ENCODE assay signal across 9 cellular contexts in genomic region chr2:230794472-230794871, GRCh38.
DNase-seq lines count a peak whose midpoint lies in the region; ATAC-seq and TF ChIP-seq lines count a peak whose summit lies in the region.
"Had no signal": no experiment of that assay in that cellular context is flagged by ENCODE, and none has a peak within 500 bp of the region (broad histone marks: within the 10 kb centered on the region; RNA-seq: fewer than 3 reads in every experiment).

No MANE protein-coding gene starts in this region.

- H3K4me3 ChIP-seq in left lung (no peak overlapping the region), thymus (ENCODE audit: low read length) (no peak overlapping the region)
- H3K4me3 ChIP-seq: K562 had no signal

- peak overlapping the region; percentile 95 for H3K27ac Mint-ChIP-seq in activated CD4-positive, alpha-beta T cell treated with anti-CD3 and anti-CD28 coated beads, Interleukin-2, amount 10 ng/mL, durations not matched to agents 24 days and 14 days

- no peaks in the 10 kb centered on the region for H3K27me3 Mint-ChIP-seq in activated CD4-positive, alpha-beta T cell treated with anti-CD3 and anti-CD28 coated beads, Interleukin-2, amount 10 ng/mL, durations not matched to agents 24 days and 14 days

- no peaks in the 10 kb centered on the region for H3K27me3 ChIP-seq in left lung
- no peaks in the 10 kb centered on the region for H3K27me3 ChIP-seq in thymus (ENCODE audit: control insufficient read depth, insufficient read depth)

- TF ChIP-seq CTCF in left lung (IDR thresholded peaks at IDR 0.05): no peak

- no peaks in the 10 kb centered on the region for H3K9me3 ChIP-seq in left lung
- no peaks in the 10 kb centered on the region for H3K9me3 ChIP-seq in thymus (ENCODE audit: control insufficient read depth)

- H3K36me3 ChIP-seq in left lung (peaks cover 0 to 35% of the 10 kb centered on the region in 2 donors), thymus (ENCODE audit: control insufficient read depth, insufficient read depth) (peaks cover 15% of the 10 kb centered on the region)

- peak; percentile 76 for DNase-seq in activated CD4-positive, alpha-beta T cell treated with anti-CD3 and anti-CD28 coated beads, Interleukin-2, amount 10 ng/mL, durations not matched to agents 24 days and 14 days
- DNase-seq in activated CD4-positive, alpha-beta T cell treated with anti-CD3 and anti-CD28 coated beads, Interleukin-2, amount 50 U/mL, for 4 hours: no peak
- DNase-seq in activated naive CD4-positive, alpha-beta T cell treated with anti-CD3 and anti-CD28 coated beads, Interleukin-2, amount 50 U/mL, for 16 hours: peak; percentile 40
- no peak for DNase-seq in left lung
- DNase-seq in NOMO-1 (lab: John Stamatoyannopoulos, UW; ENCODE audit: unreplicated experiment in 2 of 2): no peak
- DNase-seq in stimulated activated naive CD4-positive, alpha-beta T cell treated with Interleukin-2 at 50 U/mL for 16 hours (lab: John Stamatoyannopoulos, UW): no peak

- intact Hi-C loops in activated CD4-positive, alpha-beta T cell treated with anti-CD3 and anti-CD28 coated beads, Interleukin-2, amount 10 ng/mL, durations not matched to agents 24 days and 14 days (cut with micrococcal nuclease): loop anchor here (1.0 to 10.0 kb wide), 8 partner anchors 13 to 790 kb away; no protein-coding TSS in a partner anchor
- intact Hi-C loops in left lung (cut with DNase I): no loop called here

- H3K4me1 ChIP-seq in left lung (peaks cover 27 to 70% of the 10 kb centered on the region in 2 donors), thymus (ENCODE audit: control insufficient read depth, insufficient read depth, low read length) (peaks cover 2% of the 10 kb centered on the region)

- H3K4me1 Mint-ChIP-seq in activated CD4-positive, alpha-beta T cell treated with anti-CD3 and anti-CD28 coated beads, Interleukin-2, amount 10 ng/mL, durations not matched to agents 24 days and 14 days: peaks cover 44% of the 10 kb centered on the region

- H3K9me3 Mint-ChIP-seq in activated CD4-positive, alpha-beta T cell treated with anti-CD3 and anti-CD28 coated beads, Interleukin-2, amount 10 ng/mL, durations not matched to agents 24 days and 14 days: peaks cover 4% of the 10 kb centered on the region

- 71% methylated on average over 6 of the region's 6 CpGs for whole genome bisulfite sequencing in thymus

- peak overlapping the region; percentile 65 for H3K4me3 Mint-ChIP-seq in activated CD4-positive, alpha-beta T cell treated with anti-CD3 and anti-CD28 coated beads, Interleukin-2, amount 10 ng/mL, durations not matched to agents 24 days and 14 days

- ATAC-seq in left lung (no peak), HG03139 (IDR thresholded peaks at IDR 0.05; ENCODE audit: unreplicated experiment) (no peak)
- ATAC-seq: K562 had no signal

- H3K27ac ChIP-seq in left lung: peak overlapping the region; percentile 71 to 80
- H3K27ac ChIP-seq in thymus (ENCODE audit: low read depth): peak overlapping the region; percentile 68

- H3K36me3 Mint-ChIP-seq in activated CD4-positive, alpha-beta T cell treated with anti-CD3 and anti-CD28 coated beads, Interleukin-2, amount 10 ng/mL, durations not matched to agents 24 days and 14 days (ENCODE audit: low read depth): peaks cover 58% of the 10 kb centered on the region

Comparison
In these comparisons a context has a peak if more than half of its experiments do, and no peak if none do; other contexts are left out.
1. DNase-seq: peak in activated CD4-positive, alpha-beta T cell treated with anti-CD3 and anti-CD28 coated beads, Interleukin-2, amount 10 ng/mL, durations not matched to agents 24 days and 14 days (single experiment) and activated naive CD4-positive, alpha-beta T cell treated with anti-CD3 and anti-CD28 coated beads, Interleukin-2, amount 50 U/mL, for 16 hours (single experiment); none in activated CD4-positive, alpha-beta T cell treated with anti-CD3 and anti-CD28 coated beads, Interleukin-2, amount 50 U/mL, for 4 hours (0 of 2), left lung (0 of 2), NOMO-1 (0 of 2) and stimulated activated naive CD4-positive, alpha-beta T cell treated with Interleukin-2 at 50 U/mL for 16 hours (single experiment).